Comparison of ENCODE assay signal across 1 cellular context in genomic region chr12:53564276-53564675, GRCh38.
TF ChIP-seq lines count a peak whose summit lies in the region.

No MANE protein-coding gene starts in this region.

TF ChIP-seq in GM23338, 12 proteins besides CTCF, POLR2A, EP300 and RAD21 (continued from another document):
- TF ChIP-seq, protein P1, sequence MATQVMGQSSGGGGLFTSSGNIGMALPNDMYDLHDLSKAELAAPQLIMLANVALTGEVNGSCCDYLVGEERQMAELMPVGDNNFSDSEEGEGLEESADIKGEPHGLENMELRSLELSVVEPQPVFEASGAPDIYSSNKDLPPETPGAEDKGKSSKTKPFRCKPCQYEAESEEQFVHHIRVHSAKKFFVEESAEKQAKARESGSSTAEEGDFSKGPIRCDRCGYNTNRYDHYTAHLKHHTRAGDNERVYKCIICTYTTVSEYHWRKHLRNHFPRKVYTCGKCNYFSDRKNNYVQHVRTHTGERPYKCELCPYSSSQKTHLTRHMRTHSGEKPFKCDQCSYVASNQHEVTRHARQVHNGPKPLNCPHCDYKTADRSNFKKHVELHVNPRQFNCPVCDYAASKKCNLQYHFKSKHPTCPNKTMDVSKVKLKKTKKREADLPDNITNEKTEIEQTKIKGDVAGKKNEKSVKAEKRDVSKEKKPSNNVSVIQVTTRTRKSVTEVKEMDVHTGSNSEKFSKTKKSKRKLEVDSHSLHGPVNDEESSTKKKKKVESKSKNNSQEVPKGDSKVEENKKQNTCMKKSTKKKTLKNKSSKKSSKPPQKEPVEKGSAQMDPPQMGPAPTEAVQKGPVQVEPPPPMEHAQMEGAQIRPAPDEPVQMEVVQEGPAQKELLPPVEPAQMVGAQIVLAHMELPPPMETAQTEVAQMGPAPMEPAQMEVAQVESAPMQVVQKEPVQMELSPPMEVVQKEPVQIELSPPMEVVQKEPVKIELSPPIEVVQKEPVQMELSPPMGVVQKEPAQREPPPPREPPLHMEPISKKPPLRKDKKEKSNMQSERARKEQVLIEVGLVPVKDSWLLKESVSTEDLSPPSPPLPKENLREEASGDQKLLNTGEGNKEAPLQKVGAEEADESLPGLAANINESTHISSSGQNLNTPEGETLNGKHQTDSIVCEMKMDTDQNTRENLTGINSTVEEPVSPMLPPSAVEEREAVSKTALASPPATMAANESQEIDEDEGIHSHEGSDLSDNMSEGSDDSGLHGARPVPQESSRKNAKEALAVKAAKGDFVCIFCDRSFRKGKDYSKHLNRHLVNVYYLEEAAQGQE (IDR thresholded peaks at IDR 0.05; ENCODE audit: unreplicated experiment) = no peak
- TF ChIP-seq POLR2AphosphoS5 (IDR thresholded peaks at IDR 0.05; ENCODE audit: low read depth) (no peak), ZNF114 (CRISPR knock-in tag; IDR thresholded peaks at IDR 0.05) (no peak), CREB1 (CRISPR knock-in tag; IDR thresholded peaks at IDR 0.05; ENCODE audit: low read depth) (no peak), ZNF331 (CRISPR knock-in tag; IDR thresholded peaks at IDR 0.05; ENCODE audit: low read depth) (no peak), EZH2phosphoT487 (IDR thresholded peaks at IDR 0.05; ENCODE audit: unreplicated experiment) (no peak)
- TF ChIP-seq, protein P2, sequence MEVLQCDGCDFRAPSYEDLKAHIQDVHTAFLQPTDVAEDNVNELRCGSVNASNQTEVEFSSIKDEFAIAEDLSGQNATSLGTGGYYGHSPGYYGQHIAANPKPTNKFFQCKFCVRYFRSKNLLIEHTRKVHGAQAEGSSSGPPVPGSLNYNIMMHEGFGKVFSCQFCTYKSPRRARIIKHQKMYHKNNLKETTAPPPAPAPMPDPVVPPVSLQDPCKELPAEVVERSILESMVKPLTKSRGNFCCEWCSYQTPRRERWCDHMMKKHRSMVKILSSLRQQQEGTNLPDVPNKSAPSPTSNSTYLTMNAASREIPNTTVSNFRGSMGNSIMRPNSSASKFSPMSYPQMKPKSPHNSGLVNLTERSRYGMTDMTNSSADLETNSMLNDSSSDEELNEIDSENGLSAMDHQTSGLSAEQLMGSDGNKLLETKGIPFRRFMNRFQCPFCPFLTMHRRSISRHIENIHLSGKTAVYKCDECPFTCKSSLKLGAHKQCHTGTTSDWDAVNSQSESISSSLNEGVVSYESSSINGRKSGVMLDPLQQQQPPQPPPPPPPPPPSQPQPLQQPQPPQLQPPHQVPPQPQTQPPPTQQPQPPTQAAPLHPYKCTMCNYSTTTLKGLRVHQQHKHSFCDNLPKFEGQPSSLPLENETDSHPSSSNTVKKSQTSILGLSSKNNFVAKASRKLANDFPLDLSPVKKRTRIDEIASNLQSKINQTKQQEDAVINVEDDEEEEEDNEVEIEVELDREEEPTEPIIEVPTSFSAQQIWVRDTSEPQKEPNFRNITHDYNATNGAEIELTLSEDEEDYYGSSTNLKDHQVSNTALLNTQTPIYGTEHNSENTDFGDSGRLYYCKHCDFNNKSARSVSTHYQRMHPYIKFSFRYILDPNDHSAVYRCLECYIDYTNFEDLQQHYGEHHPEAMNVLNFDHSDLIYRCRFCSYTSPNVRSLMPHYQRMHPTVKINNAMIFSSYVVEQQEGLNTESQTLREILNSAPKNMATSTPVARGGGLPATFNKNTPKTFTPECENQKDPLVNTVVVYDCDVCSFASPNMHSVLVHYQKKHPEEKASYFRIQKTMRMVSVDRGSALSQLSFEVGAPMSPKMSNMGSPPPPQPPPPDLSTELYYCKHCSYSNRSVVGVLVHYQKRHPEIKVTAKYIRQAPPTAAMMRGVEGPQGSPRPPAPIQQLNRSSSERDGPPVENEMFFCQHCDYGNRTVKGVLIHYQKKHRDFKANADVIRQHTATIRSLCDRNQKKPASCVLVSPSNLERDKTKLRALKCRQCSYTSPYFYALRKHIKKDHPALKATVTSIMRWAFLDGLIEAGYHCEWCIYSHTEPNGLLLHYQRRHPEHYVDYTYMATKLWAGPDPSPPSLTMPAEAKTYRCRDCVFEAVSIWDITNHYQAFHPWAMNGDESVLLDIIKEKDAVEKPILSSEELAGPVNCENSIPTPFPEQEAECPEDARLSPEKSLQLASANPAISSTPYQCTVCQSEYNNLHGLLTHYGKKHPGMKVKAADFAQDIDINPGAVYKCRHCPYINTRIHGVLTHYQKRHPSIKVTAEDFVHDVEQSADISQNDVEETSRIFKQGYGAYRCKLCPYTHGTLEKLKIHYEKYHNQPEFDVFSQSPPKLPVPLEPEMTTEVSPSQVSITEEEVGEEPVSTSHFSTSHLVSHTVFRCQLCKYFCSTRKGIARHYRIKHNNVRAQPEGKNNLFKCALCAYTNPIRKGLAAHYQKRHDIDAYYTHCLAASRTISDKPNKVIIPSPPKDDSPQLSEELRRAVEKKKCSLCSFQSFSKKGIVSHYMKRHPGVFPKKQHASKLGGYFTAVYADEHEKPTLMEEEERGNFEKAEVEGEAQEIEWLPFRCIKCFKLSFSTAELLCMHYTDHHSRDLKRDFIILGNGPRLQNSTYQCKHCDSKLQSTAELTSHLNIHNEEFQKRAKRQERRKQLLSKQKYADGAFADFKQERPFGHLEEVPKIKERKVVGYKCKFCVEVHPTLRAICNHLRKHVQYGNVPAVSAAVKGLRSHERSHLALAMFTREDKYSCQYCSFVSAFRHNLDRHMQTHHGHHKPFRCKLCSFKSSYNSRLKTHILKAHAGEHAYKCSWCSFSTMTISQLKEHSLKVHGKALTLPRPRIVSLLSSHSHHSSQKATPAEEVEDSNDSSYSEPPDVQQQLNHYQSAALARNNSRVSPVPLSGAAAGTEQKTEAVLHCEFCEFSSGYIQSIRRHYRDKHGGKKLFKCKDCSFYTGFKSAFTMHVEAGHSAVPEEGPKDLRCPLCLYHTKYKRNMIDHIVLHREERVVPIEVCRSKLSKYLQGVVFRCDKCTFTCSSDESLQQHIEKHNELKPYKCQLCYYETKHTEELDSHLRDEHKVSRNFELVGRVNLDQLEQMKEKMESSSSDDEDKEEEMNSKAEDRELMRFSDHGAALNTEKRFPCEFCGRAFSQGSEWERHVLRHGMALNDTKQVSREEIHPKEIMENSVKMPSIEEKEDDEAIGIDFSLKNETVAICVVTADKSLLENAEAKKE (CRISPR knock-in tag; IDR thresholded peaks at IDR 0.05) = no peak
TF ChIP-seq in GM23338: peak in this region for 0.
